Comparison of ENCODE assay signal across 2 cellular contexts in genomic region chr7:99505324-99505662, GRCh38.
TF ChIP-seq lines count a peak whose summit lies in the region.

No MANE protein-coding gene starts in this region.

TF ChIP-seq in HCT116, 20 proteins besides CTCF, POLR2A, EP300 and RAD21:
- TF ChIP-seq TCF7L2 (IDR thresholded peaks at IDR 0.05; ENCODE audit: borderline replicate concordance, extremely low read depth, insufficient read depth, insufficient read length) (no peak), ZFX (IDR thresholded peaks at IDR 0.05) (no peak), MAX (IDR thresholded peaks at IDR 0.05) (no peak), FOSL1 (IDR thresholded peaks at IDR 0.05; ENCODE audit: low read depth) (no peak), JUND (IDR thresholded peaks at IDR 0.05) (no peak), SRF (IDR thresholded peaks at IDR 0.05; ENCODE audit: low read depth) (no peak), POLR2AphosphoS5 (IDR thresholded peaks at IDR 0.05; ENCODE audit: low read depth, low read length) (no peak), CBX3 (IDR thresholded peaks at IDR 0.05; ENCODE audit: low read depth) (no peak), YY1 (IDR thresholded peaks at IDR 0.05; ENCODE audit: extremely low read depth, insufficient replicate concordance, low read depth, low read length) (no peak)
- TF ChIP-seq, protein P1, sequence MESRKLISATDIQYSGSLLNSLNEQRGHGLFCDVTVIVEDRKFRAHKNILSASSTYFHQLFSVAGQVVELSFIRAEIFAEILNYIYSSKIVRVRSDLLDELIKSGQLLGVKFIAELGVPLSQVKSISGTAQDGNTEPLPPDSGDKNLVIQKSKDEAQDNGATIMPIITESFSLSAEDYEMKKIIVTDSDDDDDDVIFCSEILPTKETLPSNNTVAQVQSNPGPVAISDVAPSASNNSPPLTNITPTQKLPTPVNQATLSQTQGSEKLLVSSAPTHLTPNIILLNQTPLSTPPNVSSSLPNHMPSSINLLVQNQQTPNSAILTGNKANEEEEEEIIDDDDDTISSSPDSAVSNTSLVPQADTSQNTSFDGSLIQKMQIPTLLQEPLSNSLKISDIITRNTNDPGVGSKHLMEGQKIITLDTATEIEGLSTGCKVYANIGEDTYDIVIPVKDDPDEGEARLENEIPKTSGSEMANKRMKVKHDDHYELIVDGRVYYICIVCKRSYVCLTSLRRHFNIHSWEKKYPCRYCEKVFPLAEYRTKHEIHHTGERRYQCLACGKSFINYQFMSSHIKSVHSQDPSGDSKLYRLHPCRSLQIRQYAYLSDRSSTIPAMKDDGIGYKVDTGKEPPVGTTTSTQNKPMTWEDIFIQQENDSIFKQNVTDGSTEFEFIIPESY (IDR thresholded peaks at IDR 0.05; ENCODE audit: extremely low read depth, insufficient replicate concordance, low read length), result no peak

TF ChIP-seq in GM12891, 5 proteins besides CTCF, POLR2A, EP300 and RAD21:
- no peak for TF ChIP-seq POLR2AphosphoS5 (IDR thresholded peaks at IDR 0.05; ENCODE audit: low read depth, low read length)
